In the genomic region with DNA sequence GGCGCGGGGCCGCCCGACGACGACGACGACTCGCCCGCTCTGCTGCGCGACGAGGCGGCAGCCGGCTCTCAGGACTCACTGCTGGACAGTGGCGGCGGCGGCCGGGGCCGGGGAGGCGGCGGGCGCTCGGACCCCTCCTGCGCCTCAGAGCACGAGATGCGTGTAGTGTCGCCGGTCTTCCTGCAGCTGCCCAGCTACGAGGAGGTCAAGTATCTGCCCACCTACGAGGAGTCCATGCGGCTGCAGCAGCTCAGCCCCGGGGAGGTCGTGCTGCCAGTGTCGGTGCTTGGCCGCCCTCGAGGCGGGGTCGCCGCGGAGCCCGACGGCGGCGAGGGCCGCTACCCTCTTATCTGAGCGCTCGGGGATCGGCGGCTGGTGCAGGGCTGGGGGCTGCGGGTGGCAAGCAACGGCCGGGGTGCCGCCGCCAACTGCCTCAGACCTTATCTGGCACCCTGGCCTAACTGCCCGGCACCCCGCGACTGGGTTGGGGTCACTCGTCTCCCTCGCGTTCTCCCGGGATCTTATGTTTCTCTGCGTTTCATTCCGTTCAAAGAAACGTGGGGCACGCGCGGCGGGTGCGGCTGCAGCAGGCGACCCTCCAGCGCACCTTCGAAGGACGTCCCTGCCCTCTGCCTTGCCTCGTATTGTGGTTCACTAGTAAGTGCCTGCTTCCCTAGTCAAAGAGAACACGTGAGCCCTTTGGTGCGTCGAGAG, we compare ENCODE assay signal across 8 cellular contexts. TPM values are rescaled to one million over a fixed set of nuclear protein-coding genes. Genes with fewer than 3 reads are reported as not detected.
DNase-seq lines count a peak whose midpoint lies in the region; ATAC-seq and TF ChIP-seq lines count a peak whose summit lies in the region.

No MANE protein-coding gene starts in this region.

- no peak overlapping the region for H2AK5ac ChIP-seq in trophoblast cell (ENCODE audit: low read length)

- H2BK12ac ChIP-seq in trophoblast cell (ENCODE audit: low read length): no peak overlapping the region

- no peak overlapping the region for H4K91ac ChIP-seq in trophoblast cell (ENCODE audit: low read depth, low read length)

- H4K12ac ChIP-seq in trophoblast cell (ENCODE audit: low read depth, low read length): no peak overlapping the region

- H3K27me3 ChIP-seq in WERI-Rb-1 (ENCODE audit: insufficient read depth, low read depth, severe bottlenecking): peaks cover 4% of the 10 kb centered on the region
- peaks cover 34% of the 10 kb centered on the region for H3K27me3 ChIP-seq in trophoblast cell (ENCODE audit: insufficient read depth, low read length)

- H3K4me3 ChIP-seq in WERI-Rb-1 (ENCODE audit: low read depth, low read length) (peak overlapping the region; percentile 41), fibroblast of villous mesenchyme (ENCODE audit: low read depth, low read length) (peak overlapping the region; percentile 53), trophoblast cell (ENCODE audit: low read depth, low read length) (peak overlapping the region; percentile 79)

- H3K79me2 ChIP-seq in trophoblast cell (ENCODE audit: control insufficient read depth, insufficient read depth, low read length, poor library complexity): no peaks in the 10 kb centered on the region

- H2BK120ac ChIP-seq in trophoblast cell (ENCODE audit: insufficient read depth, low read length, poor library complexity): no peak overlapping the region

- no peaks in the 10 kb centered on the region for H3K79me1 ChIP-seq in trophoblast cell (ENCODE audit: low read length)

- peak overlapping the region; percentile 37; the same call in 1 of the 2 replicates for H3K27ac ChIP-seq in WERI-Rb-1
- H3K27ac ChIP-seq in trophoblast cell (ENCODE audit: low read depth, low read length): no peak overlapping the region

- no CpG with 5 or more reads among the region's 78 CpGs for WGBS in trophoblast cell (ENCODE audit: extremely low coverage, insufficient coverage, insufficient read length)

- ATAC-seq in GM19395 (IDR thresholded peaks at IDR 0.05; ENCODE audit: unreplicated experiment): peak; percentile 39
- peak; percentile 28 for ATAC-seq in HG03520 (IDR thresholded peaks at IDR 0.05; ENCODE audit: unreplicated experiment)
- no peak for ATAC-seq in GM21360 (IDR thresholded peaks at IDR 0.05; ENCODE audit: unreplicated experiment)

- DNase-seq in D341Med (ENCODE audit: low spot score): peak; percentile 65
- peak; percentile 33 for DNase-seq in WERI-Rb-1
- peak; percentile 9 for DNase-seq in fibroblast of villous mesenchyme (ENCODE audit: low read depth)
- DNase-seq in trophoblast cell: no peak
- DNase-seq in nucleus accumbens (lab: John Stamatoyannopoulos, UW): no peak

- H3K9me3 ChIP-seq in WERI-Rb-1 (ENCODE audit: severe bottlenecking) (no peaks in the 10 kb centered on the region), trophoblast cell (ENCODE audit: insufficient read depth, low read depth, low read length) (no peaks in the 10 kb centered on the region)

- H2AFZ ChIP-seq in trophoblast cell (ENCODE audit: insufficient read depth, low read length, poor library complexity): peak overlapping the region; percentile 46

- peaks cover 9 to 18% of the 10 kb centered on the region in 2 experiments for H3K4me1 ChIP-seq in trophoblast cell (ENCODE audit: control insufficient read depth in 1 of 2, insufficient read depth in 2 of 2, low read length in 2 of 2)

- H3K4ac ChIP-seq in trophoblast cell (ENCODE audit: low read depth, low read length): no peak overlapping the region

- peak overlapping the region; percentile 99 for H3K4me2 ChIP-seq in trophoblast cell (ENCODE audit: low read length)

- no peak overlapping the region for H4K8ac ChIP-seq in trophoblast cell (ENCODE audit: low read depth, low read length)

- no peak overlapping the region for H2BK5ac ChIP-seq in trophoblast cell (ENCODE audit: low read depth, low read length, poor library complexity)

- H3K36me3 ChIP-seq in WERI-Rb-1 (no peaks in the 10 kb centered on the region), trophoblast cell (ENCODE audit: control insufficient read depth in 1 of 2, insufficient read depth in 2 of 2, low read length in 2 of 2) (no peaks in the 10 kb centered on the region)

- no peak overlapping the region for H3K14ac ChIP-seq in trophoblast cell (ENCODE audit: low read length)

- no peak overlapping the region for H3K23ac ChIP-seq in trophoblast cell (ENCODE audit: low read length)

- H3K18ac ChIP-seq in trophoblast cell (ENCODE audit: low read length): no peak overlapping the region

- no peak for TF ChIP-seq CTCF in WERI-Rb-1 (IDR thresholded peaks at IDR 0.05; ENCODE audit: low read depth, low read length)
- no peak for TF ChIP-seq CTCF in fibroblast of villous mesenchyme (IDR thresholded peaks at IDR 0.05; ENCODE audit: insufficient read depth, low read depth, low read length)

- no peak overlapping the region for H3K9ac ChIP-seq in trophoblast cell (ENCODE audit: low read length)

RNA-seq across cellular contexts. Expression of a gene that starts 1.0 kb away (rescaled TPM):
- 0.86 and 3.2 TPM in 2 replicates for total RNA-seq in fibroblast of villous mesenchyme
- 0.07 TPM in 2 replicates for polyA plus RNA-seq in trophoblast cell (2013)

Comparison
In these comparisons a context has a peak if more than half of its experiments do, and no peak if none do; other contexts are left out.
1. DNase-seq: peak in D341Med (single experiment), WERI-Rb-1 (single experiment) and fibroblast of villous mesenchyme (single experiment); none in trophoblast cell (0 of 2) and nucleus accumbens (0 of 56).
2. Peak in every context shown above with its lines, with median percentiles within 50 percentile points of each other: H3K4me3 ChIP-seq.